Comparison of ENCODE assay signal across 14 cellular contexts in genomic region chr5:95027775-95028174, GRCh38.
DNase-seq lines count a peak whose midpoint lies in the region; ATAC-seq and TF ChIP-seq lines count a peak whose summit lies in the region.
"Had no signal": no experiment of that assay in that cellular context is flagged by ENCODE, and none has a peak within 500 bp of the region (broad histone marks: within the 10 kb centered on the region; RNA-seq: fewer than 3 reads in every experiment).

No MANE protein-coding gene starts in this region.

- H3K36me3 ChIP-seq in BLaER1 = no peaks in the 10 kb centered on the region
- H3K36me3 ChIP-seq: gastroesophageal sphincter, thyroid gland had no signal

- H3K27me3 ChIP-seq in BLaER1 = no peaks in the 10 kb centered on the region
- H3K27me3 ChIP-seq: gastroesophageal sphincter, thyroid gland had no signal

- peaks cover 4% of the 10 kb centered on the region; the same call in 1 of the 2 replicates for H3K9me3 ChIP-seq in BLaER1
- H3K9me3 ChIP-seq: gastroesophageal sphincter, thyroid gland had no signal

- H3K4me3 ChIP-seq in BLaER1 = 0 out of 2 replicates have a peak overlapping the region, but pooled peaks have one; percentile 6
- H3K4me3 ChIP-seq: gastroesophageal sphincter, thyroid gland had no signal

- no peaks in the 10 kb centered on the region for H4K20me1 ChIP-seq in BLaER1

- peak overlapping the region; percentile 85 for H3K4me2 ChIP-seq in BLaER1

- ATAC-seq in GM19035 (IDR thresholded peaks at IDR 0.05; ENCODE audit: unreplicated experiment) (peak; percentile 39), HG02610 (IDR thresholded peaks at IDR 0.05; ENCODE audit: unreplicated experiment) (peak; percentile 43), HG02981 (IDR thresholded peaks at IDR 0.05; ENCODE audit: unreplicated experiment) (no peak), left lobe of liver (no peak), HG03280 (IDR thresholded peaks at IDR 0.05; ENCODE audit: unreplicated experiment) (no peak)
- ATAC-seq: WTC11 had no signal

- H3K27ac ChIP-seq in BLaER1 = peak overlapping the region; percentile 62
- H3K27ac ChIP-seq: gastroesophageal sphincter, parathyroid adenoma, thyroid gland had no signal

- DNase-seq in MV-4-11 (lab: John Stamatoyannopoulos, UW) (peak; percentile 24), left lobe of liver (ENCODE audit: low spot score) (no peak), GM20000 (ENCODE audit: low spot score) (no peak)
- DNase-seq: activated CD8-positive, alpha-beta memory T cell treated with anti-CD3 and anti-CD28 coated beads, Interleukin-2, amount 50 U/mL, for 48 hours; stimulated activated CD4-positive, alpha-beta T cell treated with anti-CD3 and anti-CD28 coated beads, Interleukin-15, amount 100 ng/mL, for 24 hours; thyroid gland had no signal

- H3K9ac ChIP-seq in BLaER1 = peak overlapping the region; percentile 38; the same call in 1 of the 2 replicates
- H3K9ac ChIP-seq: parathyroid adenoma had no signal

- H3K4me1 ChIP-seq in BLaER1 = peaks cover 21% of the 10 kb centered on the region
- H3K4me1 ChIP-seq: gastroesophageal sphincter, parathyroid adenoma, thyroid gland had no signal

- TF ChIP-seq CTCF in GM20000 (IDR thresholded peaks at IDR 0.05; ENCODE audit: extremely low read depth, missing control alignments) = no peak

Comparison
In these comparisons a context has a peak if more than half of its experiments do, and no peak if none do; other contexts are left out.
1. ATAC-seq: peak in GM19035 (single experiment) and HG02610 (single experiment); none in HG02981 (single experiment), left lobe of liver (single experiment) and HG03280 (single experiment).